1 cellular context compared by ENCODE assay signal in genomic region chr5:150662731-150663516, GRCh38.
TF ChIP-seq lines count a peak whose summit lies in the region.

No MANE protein-coding gene starts in this region.

TF ChIP-seq in GM23338, 12 proteins besides CTCF, POLR2A, EP300 and RAD21 (continued from another document):
- TF ChIP-seq REST (IDR thresholded peaks at IDR 0.05; ENCODE audit: unreplicated experiment) (no peak), ZNF331 (CRISPR knock-in tag; IDR thresholded peaks at IDR 0.05; ENCODE audit: low read depth) (no peak), STAT1 (IDR thresholded peaks at IDR 0.05; ENCODE audit: unreplicated experiment) (no peak), ZNF114 (CRISPR knock-in tag; IDR thresholded peaks at IDR 0.05) (no peak), ZNF462 (CRISPR knock-in tag; IDR thresholded peaks at IDR 0.05) (no peak)
